ENCODE assay signal across 1 cellular context in genomic region chr17:352421-353212, GRCh38.
TF ChIP-seq lines count a peak whose summit lies in the region.

A gene with protein sequence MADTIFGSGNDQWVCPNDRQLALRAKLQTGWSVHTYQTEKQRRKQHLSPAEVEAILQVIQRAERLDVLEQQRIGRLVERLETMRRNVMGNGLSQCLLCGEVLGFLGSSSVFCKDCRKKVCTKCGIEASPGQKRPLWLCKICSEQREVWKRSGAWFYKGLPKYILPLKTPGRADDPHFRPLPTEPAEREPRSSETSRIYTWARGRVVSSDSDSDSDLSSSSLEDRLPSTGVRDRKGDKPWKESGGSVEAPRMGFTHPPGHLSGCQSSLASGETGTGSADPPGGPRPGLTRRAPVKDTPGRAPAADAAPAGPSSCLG (minus strand): TSS chr17:352807. CDS start chr17:327543, 25,264 bp downstream.

TF ChIP-seq in IMR-90, 13 proteins besides CTCF, POLR2A, EP300 and RAD21:
- TF ChIP-seq MAFK (IDR thresholded peaks at IDR 0.05; ENCODE audit: low read depth, low read length), result no peak
- no peak for TF ChIP-seq MAZ (IDR thresholded peaks at IDR 0.05; ENCODE audit: borderline replicate concordance, low read depth, low read length)
- TF ChIP-seq CEBPB (IDR thresholded peaks at IDR 0.05; ENCODE audit: low read depth, low read length), result no peak
- no peak for TF ChIP-seq CHD1 (IDR thresholded peaks at IDR 0.05; ENCODE audit: low read depth, low read length)
- no peak for TF ChIP-seq RCOR1 (IDR thresholded peaks at IDR 0.05; ENCODE audit: insufficient replicate concordance, low read length)
- no peak for TF ChIP-seq NFE2L2 (IDR thresholded peaks at IDR 0.05; ENCODE audit: low read depth, low read length)
- no peak for TF ChIP-seq MXI1 (IDR thresholded peaks at IDR 0.05; ENCODE audit: borderline replicate concordance, low read depth, low read length)
- TF ChIP-seq FOS (IDR thresholded peaks at IDR 0.05; ENCODE audit: low read depth, low read length), result no peak
- TF ChIP-seq BHLHE40 (IDR thresholded peaks at IDR 0.05; ENCODE audit: low read depth, low read length), result no peak
- no peak for TF ChIP-seq SMC3 (IDR thresholded peaks at IDR 0.05; ENCODE audit: low read depth, low read length)
- TF ChIP-seq RFX5 (IDR thresholded peaks at IDR 0.05; ENCODE audit: low read depth, low read length), result no peak
TF ChIP-seq in IMR-90: peak in this region for 0.
